ENCODE assay signal across 21 cellular contexts in the genomic region with DNA sequence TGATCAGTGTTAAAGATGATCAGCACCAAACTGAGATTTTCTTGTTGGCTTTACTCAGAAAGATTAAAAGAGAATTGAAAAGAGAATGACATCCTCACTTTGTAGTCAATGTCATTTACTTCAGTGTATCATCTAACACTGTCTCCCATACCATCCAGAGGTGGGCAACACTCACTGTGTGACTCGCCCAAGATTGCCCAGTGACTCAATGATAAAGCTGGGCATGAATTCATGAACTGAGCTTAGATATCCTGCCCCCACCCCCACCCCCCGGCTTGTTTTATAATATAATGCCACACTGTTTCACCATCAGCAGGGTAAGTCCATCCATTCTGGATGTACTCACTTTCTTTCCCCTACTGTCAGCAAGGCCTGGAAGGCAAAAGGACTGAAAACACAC.
"Had no signal": no experiment of that assay in that cellular context is flagged by ENCODE, and none has a peak within 500 bp of the region (broad histone marks: within the 10 kb centered on the region; RNA-seq: fewer than 3 reads in every experiment).

No MANE protein-coding gene starts in this region.

- H3K27ac ChIP-seq: HL-60 had no signal

- ATAC-seq: HepG2 had no signal

- DNase-seq: IMR-90, Karpas-422, KG1, NCI-H1092, NCI-H1105 treated with DMSO at 0.1 percent for 48 hours, NCI-H1417 treated with DMSO at 0.1 percent for 48 hours, NCI-H146, NCI-H187, NCI-H2029, NCI-H2081 treated with DMSO at 0.1 percent for 48 hours, NCI-H2171, NCI-H226, NCI-H446, NCI-H510A, NCI-H524 treated with DMSO at 0.1 percent for 48 hours, NCI-H69, NCI-H774, RPMI8226, SHP77 had no signal
